ENCODE assay signal across 20 cellular contexts in genomic region chr3:143562789-143563188, GRCh38.
DNase-seq lines count a peak whose midpoint lies in the region; ATAC-seq, FAIRE-seq and TF ChIP-seq lines count a peak whose summit lies in the region.
"Had no signal": no experiment of that assay in that cellular context is flagged by ENCODE, and none has a peak within 500 bp of the region (broad histone marks: within the 10 kb centered on the region; RNA-seq: fewer than 3 reads in every experiment).

No MANE protein-coding gene starts in this region.

- peaks cover 0 to 17% of the 10 kb centered on the region in 2 experiments; a peak in 2 of 5 replicates for H3K4me1 ChIP-seq in K562 (replicated peaks in 1 of 2; ENCODE audit: control insufficient read depth in 2 of 2, insufficient read depth in 2 of 2, low read length in 2 of 2)
- H3K4me1 ChIP-seq: A549, HAP-1 had no signal

- no peaks in the 10 kb centered on the region for H3K36me3 ChIP-seq in K562 (ENCODE audit: control insufficient read depth, insufficient read depth, low read length)
- H3K36me3 ChIP-seq: HAP-1 had no signal

- DNase-seq in DMS53 (lab: John Stamatoyannopoulos, UW) (peak; percentile 5), DMS53 treated with DMSO at 0.1 percent for 48 hours (lab: John Stamatoyannopoulos, UW; ENCODE audit: unreplicated experiment) (no peak), K562 (ENCODE audit: extremely low read depth in 1 of 4, low spot score in 3 of 4) (peak in 1 of 4 experiments; percentile 10), fibroblast of the aortic adventitia (ENCODE audit: low read depth) (peak; percentile 11)
- DNase-seq in activated CD4-positive, alpha-beta memory T cell treated with anti-CD3 and anti-CD28 coated beads for 36 hours, result no peak
- DNase-seq in activated naive CD8-positive, alpha-beta T cell treated with anti-CD3 and anti-CD28 coated beads for 36 hours, result no peak
- DNase-seq: AML-193; Caco-2; CD4-positive, alpha-beta T cell; DMS153; GM23248 had no signal

- H3K4me3 ChIP-seq in K562 (no peak overlapping the region), fibroblast of the aortic adventitia (ENCODE audit: low read depth, low read length) (no peak overlapping the region)
- H3K4me3 ChIP-seq: A549, GM23248, HAP-1 had no signal

- no peak overlapping the region for H2AFZ ChIP-seq in K562 (ENCODE audit: low read depth, low read length)
- H2AFZ ChIP-seq: GM23248 had no signal

- no peak for TF ChIP-seq EP300 in K562 (IDR thresholded peaks at IDR 0.05; ENCODE audit: low read length)

- H3K27ac ChIP-seq in K562 (ENCODE audit: extremely low read depth, low read depth, low read length), result no peak overlapping the region
- H3K27ac ChIP-seq: 22Rv1, A549, C4-2B, GM23248, HL-60 had no signal

- intact Hi-C loops in K562 (cut with micrococcal nuclease), result no loop called here
- intact Hi-C loops in activated CD4-positive, alpha-beta memory T cell treated with anti-CD3 and anti-CD28 coated beads for 36 hours (cut with micrococcal nuclease), result no loop called here

- CTCF ChIA-PET in K562 (lab: Yijun Ruan, JAX; ENCODE audit: low intra/inter-chr PET ratio), result no interaction called here
- CTCF ChIA-PET in activated CD4-positive, alpha-beta memory T cell treated with anti-CD3 and anti-CD28 coated beads for 36 hours (lab: Charles Lee), result no interaction called here

- TF ChIP-seq RAD21 in K562 (CRISPR knock-in tag; conservative IDR thresholded peaks at IDR 0.05 in 1 of 2, IDR thresholded peaks at IDR 0.05 in 1 of 2), result no peak

- peaks cover 20% of the 10 kb centered on the region for H3K36me3 Mint-ChIP-seq in activated CD4-positive, alpha-beta memory T cell treated with anti-CD3 and anti-CD28 coated beads for 36 hours
- peaks cover 4% of the 10 kb centered on the region for H3K36me3 Mint-ChIP-seq in activated naive CD8-positive, alpha-beta T cell treated with anti-CD3 and anti-CD28 coated beads for 36 hours

- no peak overlapping the region for H3K27ac Mint-ChIP-seq in activated CD4-positive, alpha-beta memory T cell treated with anti-CD3 and anti-CD28 coated beads for 36 hours
- H3K27ac Mint-ChIP-seq in activated naive CD8-positive, alpha-beta T cell treated with anti-CD3 and anti-CD28 coated beads for 36 hours, result no peak overlapping the region
- H3K27ac Mint-ChIP-seq: CD4-positive, alpha-beta T cell had no signal

- H3K27me3 ChIP-seq in K562 (ENCODE audit: control insufficient read depth in 2 of 2, insufficient read depth in 2 of 2, low read length in 2 of 2), result no peaks in the 10 kb centered on the region

- in situ Hi-C loops in K562 (cut with MboI), result no loop called here

- H3K9me3 ChIP-seq in K562 (replicated peaks; ENCODE audit: control insufficient read depth, insufficient read depth, low read depth, low read length), result peaks cover 5% of the 10 kb centered on the region; the same call in 1 of the 2 replicates
- H3K9me3 ChIP-seq: HAP-1 had no signal

- H3K4me3 Mint-ChIP-seq in activated CD4-positive, alpha-beta memory T cell treated with anti-CD3 and anti-CD28 coated beads for 36 hours, result no peak overlapping the region
- H3K4me3 Mint-ChIP-seq in activated naive CD8-positive, alpha-beta T cell treated with anti-CD3 and anti-CD28 coated beads for 36 hours, result no peak overlapping the region
- H3K4me3 Mint-ChIP-seq: CD4-positive, alpha-beta T cell had no signal

- no peaks in the 10 kb centered on the region for H4K20me1 ChIP-seq in K562 (replicated peaks; ENCODE audit: control insufficient read depth, insufficient read depth, low read length)

- H3K9me3 Mint-ChIP-seq in activated CD4-positive, alpha-beta memory T cell treated with anti-CD3 and anti-CD28 coated beads for 36 hours, result peaks cover 17% of the 10 kb centered on the region
- peaks cover 10% of the 10 kb centered on the region for H3K9me3 Mint-ChIP-seq in activated naive CD8-positive, alpha-beta T cell treated with anti-CD3 and anti-CD28 coated beads for 36 hours

- no peak overlapping the region for H3K4me2 ChIP-seq in K562 (ENCODE audit: insufficient read depth, low read length)
- H3K4me2 ChIP-seq: A549 had no signal

- ATAC-seq in K562, result peak; percentile 54; the same call in 2 of the 3 replicates
- ATAC-seq in HG02571 (IDR thresholded peaks at IDR 0.05; ENCODE audit: unreplicated experiment), result no peak
- ATAC-seq: A549 had no signal

- no peak for TF ChIP-seq POLR2A in K562 (conservative IDR thresholded peaks at IDR 0.05)

- POLR2A ChIA-PET in K562 (lab: Yijun Ruan, JAX), result no interaction called here
- POLR2A ChIA-PET in activated CD4-positive, alpha-beta memory T cell treated with anti-CD3 and anti-CD28 coated beads for 36 hours (lab: Charles Lee), result no interaction called here

- FAIRE-seq in K562 (lab: Jason Lieb, UNC), result no peak
- FAIRE-seq: A549, G401.6, GM12891, GM19239 had no signal

- BruUV-seq in K562 (replicated peaks; lab: Mats Ljungman, UMichigan), result no TSS peak

- no peak overlapping the region for H3K9ac ChIP-seq in K562 (ENCODE audit: insufficient read depth in 1 of 2, low read depth in 2 of 2, low read length in 2 of 2)
- H3K9ac ChIP-seq: GM23248 had no signal

- 13% methylated on average over 2 of the region's 2 CpGs for WGBS in K562 (ENCODE audit: insufficient coverage, low coverage, missing lambda C conversion rate)

- H3K4me1 Mint-ChIP-seq in activated CD4-positive, alpha-beta memory T cell treated with anti-CD3 and anti-CD28 coated beads for 36 hours (ENCODE audit: low read depth), result no peaks in the 10 kb centered on the region
- peaks cover 2% of the 10 kb centered on the region for H3K4me1 Mint-ChIP-seq in activated naive CD8-positive, alpha-beta T cell treated with anti-CD3 and anti-CD28 coated beads for 36 hours

- no peaks in the 10 kb centered on the region for H3K9me1 ChIP-seq in K562 (ENCODE audit: control insufficient read depth, insufficient read depth, low read length)

- H3K79me2 ChIP-seq in K562 (ENCODE audit: control insufficient read depth, insufficient read depth, low read length), result no peaks in the 10 kb centered on the region

- H3K27me3 Mint-ChIP-seq in activated CD4-positive, alpha-beta memory T cell treated with anti-CD3 and anti-CD28 coated beads for 36 hours, result no peaks in the 10 kb centered on the region
- no peaks in the 10 kb centered on the region for H3K27me3 Mint-ChIP-seq in activated naive CD8-positive, alpha-beta T cell treated with anti-CD3 and anti-CD28 coated beads for 36 hours
- H3K27me3 Mint-ChIP-seq: CD4-positive, alpha-beta T cell had no signal

- TF ChIP-seq CTCF in K562 (IDR thresholded peaks at IDR 0.05 in 2 of 3, conservative IDR thresholded peaks at IDR 0.05 in 1 of 3; ENCODE audit: insufficient read depth in 2 of 3, low read depth in 1 of 3, low read length in 3 of 3) (no peak), fibroblast of the aortic adventitia (IDR thresholded peaks at IDR 0.05; ENCODE audit: insufficient read depth, low read length) (no peak)

TF ChIP-seq in K562, 482 proteins besides CTCF, POLR2A, EP300 and RAD21 (continues in another document):
- TF ChIP-seq STAG1 (CRISPR knock-in tag; IDR thresholded peaks at IDR 0.05; ENCODE audit: borderline replicate concordance) (no peak), CEBPG (CRISPR knock-in tag; IDR thresholded peaks at IDR 0.05) (no peak), CEBPG (tag; conservative IDR thresholded peaks at IDR 0.05 in 1 of 2, IDR thresholded peaks at IDR 0.05 in 1 of 2) (no peak), RCOR1 (IDR thresholded peaks at IDR 0.05; ENCODE audit: borderline replicate concordance in 1 of 2, low read depth in 2 of 2, low read length in 2 of 2) (peak in 1 of 2 experiments; percentile 52; a peak in 1 of 4 replicates), KLF16 (IDR thresholded peaks at IDR 0.05) (no peak), HCFC1 (IDR thresholded peaks at IDR 0.05; ENCODE audit: low read depth, low read length) (no peak), ZNF232 (CRISPR knock-in tag; IDR thresholded peaks at IDR 0.05) (no peak), SREBF1 (IDR thresholded peaks at IDR 0.05; ENCODE audit: borderline replicate concordance, low read depth, low read length) (no peak), MTA3 (IDR thresholded peaks at IDR 0.05; ENCODE audit: borderline replicate concordance) (no peak), RFX7 (CRISPR knock-in tag; IDR thresholded peaks at IDR 0.05) (no peak), FUS (optimal IDR thresholded peaks at IDR 0.05; ENCODE audit: low read depth, low read length) (no peak), CBFA2T3 (IDR thresholded peaks at IDR 0.05) (peak; percentile 26; the same call in 1 of the 2 replicates), NR1H2 (CRISPR knock-in tag; IDR thresholded peaks at IDR 0.05) (no peak)
- TF ChIP-seq, protein P1, sequence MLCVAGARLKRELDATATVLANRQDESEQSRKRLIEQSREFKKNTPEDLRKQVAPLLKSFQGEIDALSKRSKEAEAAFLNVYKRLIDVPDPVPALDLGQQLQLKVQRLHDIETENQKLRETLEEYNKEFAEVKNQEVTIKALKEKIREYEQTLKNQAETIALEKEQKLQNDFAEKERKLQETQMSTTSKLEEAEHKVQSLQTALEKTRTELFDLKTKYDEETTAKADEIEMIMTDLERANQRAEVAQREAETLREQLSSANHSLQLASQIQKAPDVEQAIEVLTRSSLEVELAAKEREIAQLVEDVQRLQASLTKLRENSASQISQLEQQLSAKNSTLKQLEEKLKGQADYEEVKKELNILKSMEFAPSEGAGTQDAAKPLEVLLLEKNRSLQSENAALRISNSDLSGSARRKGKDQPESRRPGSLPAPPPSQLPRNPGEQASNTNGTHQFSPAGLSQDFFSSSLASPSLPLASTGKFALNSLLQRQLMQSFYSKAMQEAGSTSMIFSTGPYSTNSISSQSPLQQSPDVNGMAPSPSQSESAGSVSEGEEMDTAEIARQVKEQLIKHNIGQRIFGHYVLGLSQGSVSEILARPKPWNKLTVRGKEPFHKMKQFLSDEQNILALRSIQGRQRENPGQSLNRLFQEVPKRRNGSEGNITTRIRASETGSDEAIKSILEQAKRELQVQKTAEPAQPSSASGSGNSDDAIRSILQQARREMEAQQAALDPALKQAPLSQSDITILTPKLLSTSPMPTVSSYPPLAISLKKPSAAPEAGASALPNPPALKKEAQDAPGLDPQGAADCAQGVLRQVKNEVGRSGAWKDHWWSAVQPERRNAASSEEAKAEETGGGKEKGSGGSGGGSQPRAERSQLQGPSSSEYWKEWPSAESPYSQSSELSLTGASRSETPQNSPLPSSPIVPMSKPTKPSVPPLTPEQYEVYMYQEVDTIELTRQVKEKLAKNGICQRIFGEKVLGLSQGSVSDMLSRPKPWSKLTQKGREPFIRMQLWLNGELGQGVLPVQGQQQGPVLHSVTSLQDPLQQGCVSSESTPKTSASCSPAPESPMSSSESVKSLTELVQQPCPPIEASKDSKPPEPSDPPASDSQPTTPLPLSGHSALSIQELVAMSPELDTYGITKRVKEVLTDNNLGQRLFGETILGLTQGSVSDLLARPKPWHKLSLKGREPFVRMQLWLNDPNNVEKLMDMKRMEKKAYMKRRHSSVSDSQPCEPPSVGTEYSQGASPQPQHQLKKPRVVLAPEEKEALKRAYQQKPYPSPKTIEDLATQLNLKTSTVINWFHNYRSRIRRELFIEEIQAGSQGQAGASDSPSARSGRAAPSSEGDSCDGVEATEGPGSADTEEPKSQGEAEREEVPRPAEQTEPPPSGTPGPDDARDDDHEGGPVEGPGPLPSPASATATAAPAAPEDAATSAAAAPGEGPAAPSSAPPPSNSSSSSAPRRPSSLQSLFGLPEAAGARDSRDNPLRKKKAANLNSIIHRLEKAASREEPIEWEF (CRISPR knock-in tag; IDR thresholded peaks at IDR 0.05), result no peak

Comparison
In these comparisons a context has a peak if more than half of its experiments do, and no peak if none do; other contexts are left out.
1. DNase-seq: peak in DMS53 (single experiment) and fibroblast of the aortic adventitia (single experiment); none in DMS53 treated with DMSO at 0.1 percent for 48 hours (single experiment), activated CD4-positive, alpha-beta memory T cell treated with anti-CD3 and anti-CD28 coated beads for 36 hours (single experiment) and activated naive CD8-positive, alpha-beta T cell treated with anti-CD3 and anti-CD28 coated beads for 36 hours (single experiment).